1 cellular context compared by ENCODE assay signal in the genomic region with DNA sequence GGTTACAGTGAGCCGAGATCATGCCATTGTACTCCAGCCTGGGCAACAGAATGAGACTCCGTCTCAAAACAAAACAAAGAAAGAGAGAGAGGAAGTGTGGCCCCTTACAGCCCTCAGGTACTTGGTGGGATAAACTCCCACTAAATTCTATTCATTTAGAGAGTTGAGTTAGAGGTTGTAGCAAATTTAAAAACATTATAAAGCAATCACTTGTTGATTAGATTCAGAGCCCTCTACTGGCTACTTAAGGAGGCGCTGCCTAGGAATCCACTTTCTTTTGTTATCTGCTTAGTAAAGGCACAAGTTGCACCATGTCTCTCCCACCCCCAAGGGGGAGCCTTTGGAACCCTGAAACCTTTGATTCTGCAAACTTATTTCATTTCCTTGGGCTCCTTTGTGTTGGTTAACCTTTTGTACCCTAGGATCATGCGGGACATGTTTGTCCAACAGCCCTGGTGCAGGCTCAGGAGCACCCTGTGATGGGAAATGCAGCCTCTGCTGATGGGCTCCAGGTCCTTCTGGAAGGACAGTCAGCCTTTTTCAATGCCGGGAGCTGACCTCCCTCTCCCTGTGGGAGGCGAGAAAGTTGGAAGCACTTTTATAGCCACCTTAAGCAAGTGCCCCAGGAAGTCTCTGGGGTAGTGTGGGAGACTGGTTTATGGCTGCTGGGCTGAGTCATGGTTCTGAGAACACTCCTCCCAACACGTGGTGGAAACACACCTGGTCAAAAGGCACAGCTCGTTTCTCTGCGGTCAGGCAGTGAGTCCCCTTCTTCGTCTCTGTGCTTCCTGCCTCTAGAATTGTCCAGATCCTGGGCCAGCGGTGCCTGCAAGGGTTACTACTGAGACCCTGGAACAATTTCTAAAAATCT.
TF ChIP-seq lines count a peak whose summit lies in the region.

No MANE protein-coding gene starts in this region.

TF ChIP-seq in GM12878, 131 proteins besides CTCF, POLR2A, EP300 and RAD21 (continued from another document and continues in another):
- TF ChIP-seq IRF4 (IDR thresholded peaks at IDR 0.05; ENCODE audit: low read depth, low read length) (peak; percentile 86), MEF2B (IDR thresholded peaks at IDR 0.05; ENCODE audit: partially characterized antibody, poor library complexity, severe bottlenecking) (peak; percentile 69), TCF3 (IDR thresholded peaks at IDR 0.05; ENCODE audit: borderline replicate concordance, insufficient read depth, low read depth, low read length) (peak; percentile 99), MYC (IDR thresholded peaks at IDR 0.05; ENCODE audit: insufficient read depth, insufficient read length, insufficient replicate concordance, low read length, severe bottlenecking) (peak; percentile 55), NFXL1 (IDR thresholded peaks at IDR 0.05; ENCODE audit: borderline replicate concordance) (no peak), YY1 (IDR thresholded peaks at IDR 0.05; ENCODE audit: low read depth, low read length) (peak; percentile 45; the same call in 1 of the 2 replicates), NR2C2 (IDR thresholded peaks at IDR 0.05; ENCODE audit: borderline replicate concordance, control insufficient read depth, insufficient read length, low read depth) (no peak), ZNF384 (IDR thresholded peaks at IDR 0.05; ENCODE audit: borderline replicate concordance, low read depth, low read length) (0 out of 2 replicates have a peak, but pooled peaks have one; percentile 18), STAT3 (IDR thresholded peaks at IDR 0.05; ENCODE audit: low read depth, low read length) (0 out of 2 replicates have a peak, but pooled peaks have one; percentile 56), JUND (IDR thresholded peaks at IDR 0.05; ENCODE audit: low read depth, low read length) (peak; percentile 48; the same call in 1 of the 2 replicates), SRF (IDR thresholded peaks at IDR 0.05; ENCODE audit: low read depth in 2 of 2, low read length in 2 of 2) (0 out of 4 replicates have a peak, but pooled peaks of 1 of the 2 experiments have one; percentile 33), BHLHE40 (IDR thresholded peaks at IDR 0.05; ENCODE audit: borderline replicate concordance in 1 of 2, low read depth in 2 of 2, low read length in 1 of 2) (peak; percentile 90 to 92), HDGF (IDR thresholded peaks at IDR 0.05) (0 out of 2 replicates have a peak, but pooled peaks have one; percentile 46), MTA3 (IDR thresholded peaks at IDR 0.05; ENCODE audit: borderline replicate concordance, low read length) (no peak), FOXM1 (IDR thresholded peaks at IDR 0.05; ENCODE audit: low read depth, low read length) (peak; percentile 28; the same call in 1 of the 2 replicates), GATAD2B (conservative IDR thresholded peaks at IDR 0.05; ENCODE audit: low read depth) (peak; percentile 46), ZNF24 (IDR thresholded peaks at IDR 0.05) (0 out of 2 replicates have a peak, but pooled peaks have one; percentile 26), CREB1 (IDR thresholded peaks at IDR 0.05; ENCODE audit: low read depth) (peak; percentile 27; the same call in 1 of the 2 replicates), ETV6 (conservative IDR thresholded peaks at IDR 0.05 in 1 of 2, IDR thresholded peaks at IDR 0.05 in 1 of 2; ENCODE audit: borderline replicate concordance in 1 of 2, low read depth in 1 of 2) (peak in 1 of 2 experiments; percentile 21; a peak in 1 of 4 replicates), ATF7 (IDR thresholded peaks at IDR 0.05; ENCODE audit: low read depth) (peak; percentile 64), SPI1 (IDR thresholded peaks at IDR 0.05; ENCODE audit: borderline replicate concordance, insufficient read depth, low read depth, low read length) (peak; percentile 55; the same call in 1 of the 2 replicates), SMC3 (IDR thresholded peaks at IDR 0.05; ENCODE audit: borderline replicate concordance, low read length) (peak; percentile 40; the same call in 1 of the 2 replicates), MTA2 (IDR thresholded peaks at IDR 0.05; ENCODE audit: low read depth) (peak; percentile 58), TBL1XR1 (IDR thresholded peaks at IDR 0.05; ENCODE audit: low read depth, low read length) (peak; percentile 65), SMARCA5 (IDR thresholded peaks at IDR 0.05) (peak; percentile 42), SP1 (IDR thresholded peaks at IDR 0.05; ENCODE audit: low read depth, low read length) (peak; percentile 40), MXI1 (IDR thresholded peaks at IDR 0.05; ENCODE audit: low read depth, low read length) (peak; percentile 95), RB1 (IDR thresholded peaks at IDR 0.05; ENCODE audit: borderline replicate concordance) (peak; percentile 37; the same call in 1 of the 2 replicates), RUNX3 (IDR thresholded peaks at IDR 0.05; ENCODE audit: low read length) (peak; percentile 96), NFYA (IDR thresholded peaks at IDR 0.05; ENCODE audit: borderline replicate concordance, low read depth, low read length) (no peak), CBX5 (IDR thresholded peaks at IDR 0.05; ENCODE audit: low read depth) (0 out of 2 replicates have a peak, but pooled peaks have one; percentile 43), NFIC (IDR thresholded peaks at IDR 0.05; ENCODE audit: low read depth, low read length) (peak; percentile 55), TAF1 (IDR thresholded peaks at IDR 0.05; ENCODE audit: borderline replicate concordance, low read depth, low read length) (0 out of 2 replicates have a peak, but pooled peaks have one; percentile 15), IKZF2 (IDR thresholded peaks at IDR 0.05) (peak; percentile 66 to 76), PAX5 (IDR thresholded peaks at IDR 0.05; ENCODE audit: borderline replicate concordance, low read depth, low read length) (peak; percentile 71; the same call in 1 of the 2 replicates)
- TF ChIP-seq, protein P1, sequence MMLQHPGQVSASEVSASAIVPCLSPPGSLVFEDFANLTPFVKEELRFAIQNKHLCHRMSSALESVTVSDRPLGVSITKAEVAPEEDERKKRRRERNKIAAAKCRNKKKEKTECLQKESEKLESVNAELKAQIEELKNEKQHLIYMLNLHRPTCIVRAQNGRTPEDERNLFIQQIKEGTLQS (IDR thresholded peaks at IDR 0.05; ENCODE audit: borderline replicate concordance, extremely low read depth, low read depth, low read length): 0 out of 2 replicates have a peak, but pooled peaks have one; percentile 23
- TF ChIP-seq, protein P2, sequence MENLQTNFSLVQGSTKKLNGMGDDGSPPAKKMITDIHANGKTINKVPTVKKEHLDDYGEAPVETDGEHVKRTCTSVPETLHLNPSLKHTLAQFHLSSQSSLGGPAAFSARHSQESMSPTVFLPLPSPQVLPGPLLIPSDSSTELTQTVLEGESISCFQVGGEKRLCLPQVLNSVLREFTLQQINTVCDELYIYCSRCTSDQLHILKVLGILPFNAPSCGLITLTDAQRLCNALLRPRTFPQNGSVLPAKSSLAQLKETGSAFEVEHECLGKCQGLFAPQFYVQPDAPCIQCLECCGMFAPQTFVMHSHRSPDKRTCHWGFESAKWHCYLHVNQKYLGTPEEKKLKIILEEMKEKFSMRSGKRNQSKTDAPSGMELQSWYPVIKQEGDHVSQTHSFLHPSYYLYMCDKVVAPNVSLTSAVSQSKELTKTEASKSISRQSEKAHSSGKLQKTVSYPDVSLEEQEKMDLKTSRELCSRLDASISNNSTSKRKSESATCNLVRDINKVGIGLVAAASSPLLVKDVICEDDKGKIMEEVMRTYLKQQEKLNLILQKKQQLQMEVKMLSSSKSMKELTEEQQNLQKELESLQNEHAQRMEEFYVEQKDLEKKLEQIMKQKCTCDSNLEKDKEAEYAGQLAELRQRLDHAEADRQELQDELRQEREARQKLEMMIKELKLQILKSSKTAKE (IDR thresholded peaks at IDR 0.05; ENCODE audit: low read depth, poor library complexity, severe bottlenecking): peak; percentile 68
- TF ChIP-seq, protein P3, sequence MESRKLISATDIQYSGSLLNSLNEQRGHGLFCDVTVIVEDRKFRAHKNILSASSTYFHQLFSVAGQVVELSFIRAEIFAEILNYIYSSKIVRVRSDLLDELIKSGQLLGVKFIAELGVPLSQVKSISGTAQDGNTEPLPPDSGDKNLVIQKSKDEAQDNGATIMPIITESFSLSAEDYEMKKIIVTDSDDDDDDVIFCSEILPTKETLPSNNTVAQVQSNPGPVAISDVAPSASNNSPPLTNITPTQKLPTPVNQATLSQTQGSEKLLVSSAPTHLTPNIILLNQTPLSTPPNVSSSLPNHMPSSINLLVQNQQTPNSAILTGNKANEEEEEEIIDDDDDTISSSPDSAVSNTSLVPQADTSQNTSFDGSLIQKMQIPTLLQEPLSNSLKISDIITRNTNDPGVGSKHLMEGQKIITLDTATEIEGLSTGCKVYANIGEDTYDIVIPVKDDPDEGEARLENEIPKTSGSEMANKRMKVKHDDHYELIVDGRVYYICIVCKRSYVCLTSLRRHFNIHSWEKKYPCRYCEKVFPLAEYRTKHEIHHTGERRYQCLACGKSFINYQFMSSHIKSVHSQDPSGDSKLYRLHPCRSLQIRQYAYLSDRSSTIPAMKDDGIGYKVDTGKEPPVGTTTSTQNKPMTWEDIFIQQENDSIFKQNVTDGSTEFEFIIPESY (IDR thresholded peaks at IDR 0.05): no peak
- TF ChIP-seq, protein P4, sequence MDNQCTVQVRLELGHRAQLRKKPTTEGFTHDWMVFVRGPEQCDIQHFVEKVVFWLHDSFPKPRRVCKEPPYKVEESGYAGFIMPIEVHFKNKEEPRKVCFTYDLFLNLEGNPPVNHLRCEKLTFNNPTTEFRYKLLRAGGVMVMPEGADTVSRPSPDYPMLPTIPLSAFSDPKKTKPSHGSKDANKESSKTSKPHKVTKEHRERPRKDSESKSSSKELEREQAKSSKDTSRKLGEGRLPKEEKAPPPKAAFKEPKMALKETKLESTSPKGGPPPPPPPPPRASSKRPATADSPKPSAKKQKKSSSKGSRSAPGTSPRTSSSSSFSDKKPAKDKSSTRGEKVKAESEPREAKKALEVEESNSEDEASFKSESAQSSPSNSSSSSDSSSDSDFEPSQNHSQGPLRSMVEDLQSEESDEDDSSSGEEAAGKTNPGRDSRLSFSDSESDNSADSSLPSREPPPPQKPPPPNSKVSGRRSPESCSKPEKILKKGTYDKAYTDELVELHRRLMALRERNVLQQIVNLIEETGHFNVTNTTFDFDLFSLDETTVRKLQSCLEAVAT (IDR thresholded peaks at IDR 0.05): 0 out of 2 replicates have a peak, but pooled peaks have one; percentile 60
- TF ChIP-seq, protein P5, sequence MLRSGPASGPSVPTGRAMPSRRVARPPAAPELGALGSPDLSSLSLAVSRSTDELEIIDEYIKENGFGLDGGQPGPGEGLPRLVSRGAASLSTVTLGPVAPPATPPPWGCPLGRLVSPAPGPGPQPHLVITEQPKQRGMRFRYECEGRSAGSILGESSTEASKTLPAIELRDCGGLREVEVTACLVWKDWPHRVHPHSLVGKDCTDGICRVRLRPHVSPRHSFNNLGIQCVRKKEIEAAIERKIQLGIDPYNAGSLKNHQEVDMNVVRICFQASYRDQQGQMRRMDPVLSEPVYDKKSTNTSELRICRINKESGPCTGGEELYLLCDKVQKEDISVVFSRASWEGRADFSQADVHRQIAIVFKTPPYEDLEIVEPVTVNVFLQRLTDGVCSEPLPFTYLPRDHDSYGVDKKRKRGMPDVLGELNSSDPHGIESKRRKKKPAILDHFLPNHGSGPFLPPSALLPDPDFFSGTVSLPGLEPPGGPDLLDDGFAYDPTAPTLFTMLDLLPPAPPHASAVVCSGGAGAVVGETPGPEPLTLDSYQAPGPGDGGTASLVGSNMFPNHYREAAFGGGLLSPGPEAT (IDR thresholded peaks at IDR 0.05; ENCODE audit: low read depth): peak; percentile 81
- TF ChIP-seq, protein P6, sequence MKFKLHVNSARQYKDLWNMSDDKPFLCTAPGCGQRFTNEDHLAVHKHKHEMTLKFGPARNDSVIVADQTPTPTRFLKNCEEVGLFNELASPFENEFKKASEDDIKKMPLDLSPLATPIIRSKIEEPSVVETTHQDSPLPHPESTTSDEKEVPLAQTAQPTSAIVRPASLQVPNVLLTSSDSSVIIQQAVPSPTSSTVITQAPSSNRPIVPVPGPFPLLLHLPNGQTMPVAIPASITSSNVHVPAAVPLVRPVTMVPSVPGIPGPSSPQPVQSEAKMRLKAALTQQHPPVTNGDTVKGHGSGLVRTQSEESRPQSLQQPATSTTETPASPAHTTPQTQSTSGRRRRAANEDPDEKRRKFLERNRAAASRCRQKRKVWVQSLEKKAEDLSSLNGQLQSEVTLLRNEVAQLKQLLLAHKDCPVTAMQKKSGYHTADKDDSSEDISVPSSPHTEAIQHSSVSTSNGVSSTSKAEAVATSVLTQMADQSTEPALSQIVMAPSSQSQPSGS (IDR thresholded peaks at IDR 0.05; ENCODE audit: low read length): no peak; the same call in 1 of the 2 replicates
- TF ChIP-seq, protein P7, sequence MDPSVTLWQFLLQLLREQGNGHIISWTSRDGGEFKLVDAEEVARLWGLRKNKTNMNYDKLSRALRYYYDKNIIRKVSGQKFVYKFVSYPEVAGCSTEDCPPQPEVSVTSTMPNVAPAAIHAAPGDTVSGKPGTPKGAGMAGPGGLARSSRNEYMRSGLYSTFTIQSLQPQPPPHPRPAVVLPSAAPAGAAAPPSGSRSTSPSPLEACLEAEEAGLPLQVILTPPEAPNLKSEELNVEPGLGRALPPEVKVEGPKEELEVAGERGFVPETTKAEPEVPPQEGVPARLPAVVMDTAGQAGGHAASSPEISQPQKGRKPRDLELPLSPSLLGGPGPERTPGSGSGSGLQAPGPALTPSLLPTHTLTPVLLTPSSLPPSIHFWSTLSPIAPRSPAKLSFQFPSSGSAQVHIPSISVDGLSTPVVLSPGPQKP (IDR thresholded peaks at IDR 0.05; ENCODE audit: low read depth, low read length): 0 out of 2 replicates have a peak, but pooled peaks have one; percentile 23
- TF ChIP-seq, protein P8, sequence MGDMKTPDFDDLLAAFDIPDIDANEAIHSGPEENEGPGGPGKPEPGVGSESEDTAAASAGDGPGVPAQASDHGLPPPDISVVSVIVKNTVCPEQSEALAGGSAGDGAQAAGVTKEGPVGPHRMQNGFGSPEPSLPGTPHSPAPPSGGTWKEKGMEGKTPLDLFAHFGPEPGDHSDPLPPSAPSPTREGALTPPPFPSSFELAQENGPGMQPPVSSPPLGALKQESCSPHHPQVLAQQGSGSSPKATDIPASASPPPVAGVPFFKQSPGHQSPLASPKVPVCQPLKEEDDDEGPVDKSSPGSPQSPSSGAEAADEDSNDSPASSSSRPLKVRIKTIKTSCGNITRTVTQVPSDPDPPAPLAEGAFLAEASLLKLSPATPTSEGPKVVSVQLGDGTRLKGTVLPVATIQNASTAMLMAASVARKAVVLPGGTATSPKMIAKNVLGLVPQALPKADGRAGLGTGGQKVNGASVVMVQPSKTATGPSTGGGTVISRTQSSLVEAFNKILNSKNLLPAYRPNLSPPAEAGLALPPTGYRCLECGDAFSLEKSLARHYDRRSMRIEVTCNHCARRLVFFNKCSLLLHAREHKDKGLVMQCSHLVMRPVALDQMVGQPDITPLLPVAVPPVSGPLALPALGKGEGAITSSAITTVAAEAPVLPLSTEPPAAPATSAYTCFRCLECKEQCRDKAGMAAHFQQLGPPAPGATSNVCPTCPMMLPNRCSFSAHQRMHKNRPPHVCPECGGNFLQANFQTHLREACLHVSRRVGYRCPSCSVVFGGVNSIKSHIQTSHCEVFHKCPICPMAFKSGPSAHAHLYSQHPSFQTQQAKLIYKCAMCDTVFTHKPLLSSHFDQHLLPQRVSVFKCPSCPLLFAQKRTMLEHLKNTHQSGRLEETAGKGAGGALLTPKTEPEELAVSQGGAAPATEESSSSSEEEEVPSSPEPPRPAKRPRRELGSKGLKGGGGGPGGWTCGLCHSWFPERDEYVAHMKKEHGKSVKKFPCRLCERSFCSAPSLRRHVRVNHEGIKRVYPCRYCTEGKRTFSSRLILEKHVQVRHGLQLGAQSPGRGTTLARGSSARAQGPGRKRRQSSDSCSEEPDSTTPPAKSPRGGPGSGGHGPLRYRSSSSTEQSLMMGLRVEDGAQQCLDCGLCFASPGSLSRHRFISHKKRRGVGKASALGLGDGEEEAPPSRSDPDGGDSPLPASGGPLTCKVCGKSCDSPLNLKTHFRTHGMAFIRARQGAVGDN (IDR thresholded peaks at IDR 0.05): peak; percentile 74; the same call in 1 of the 2 replicates
